8 cellular contexts compared by ENCODE assay signal in genomic region chr17:82518826-82519810, GRCh38. TPM values are rescaled to one million over a fixed set of nuclear protein-coding genes. Genes with fewer than 3 reads are reported as not detected.
DNase-seq lines count a peak whose midpoint lies in the region; ATAC-seq, FAIRE-seq and TF ChIP-seq lines count a peak whose summit lies in the region.

TSS of gene FOXK2 (plus strand) at chr17:82519732. CDS start at chr17:82519889, 157 bp downstream.

- peak within 1 kb of the TSS; percentile 87 for H3K4me2 ChIP-seq in HepG2 (ENCODE audit: low read depth, low read length)

- H3K27ac ChIP-seq in HepG2 (ENCODE audit: extremely low read length, insufficient read depth, low read length): peak within 1 kb of the TSS; percentile 89

- H3K4me3 ChIP-seq in HepG2 (replicated peaks in 1 of 3; ENCODE audit: insufficient read depth in 1 of 3, low read depth in 2 of 3, low read length in 3 of 3): peak within 1 kb of the TSS; percentile 78 to 98 (median 87)

- TF ChIP-seq EP300 in HepG2 (IDR thresholded peaks at IDR 0.05; ENCODE audit: low read depth in 2 of 2, low read length in 2 of 2) (peak; percentile 48 to 66; a peak in 3 of 4 replicates), HepG2 (CRISPR knock-in tag; IDR thresholded peaks at IDR 0.05; ENCODE audit: borderline replicate concordance) (no peak)

- H4K20me1 ChIP-seq in HepG2 (ENCODE audit: insufficient read depth, low read length): peaks cover 37% of the 10 kb centered on the region

- CTCF ChIA-PET in HepG2 (lab: Yijun Ruan, JAX; ENCODE audit: low intra/inter-chr PET ratio, low total read pairs): no interaction called here

- H3K36me3 ChIP-seq in HepG2 (replicated peaks in 1 of 2; ENCODE audit: control insufficient read depth in 1 of 2, insufficient read depth in 2 of 2, low read length in 2 of 2): peaks cover 0 to 2% of the 10 kb centered on the region in 2 experiments; a peak in 1 of 5 replicates

- TF ChIP-seq CTCF in HepG2 (CRISPR knock-in tag; IDR thresholded peaks at IDR 0.05): no peak

- H3K27me3 ChIP-seq in HepG2 (ENCODE audit: control insufficient read depth in 1 of 2, insufficient read depth in 2 of 2, low read length in 2 of 2): no peaks in the 10 kb centered on the region; a peak in 1 of 5 replicates

- peak; percentile 86 for TF ChIP-seq RAD21 in HepG2 (CRISPR knock-in tag; IDR thresholded peaks at IDR 0.05)

- 9% methylated on average over 18 of the region's 114 CpGs for WGBS in HepG2 (ENCODE audit: low lambda C conversion rate)

- H2AFZ ChIP-seq in HepG2 (ENCODE audit: low read length): no peak within 1 kb of the TSS

- peak within 1 kb of the TSS; percentile 97 for H3K9ac ChIP-seq in HepG2 (ENCODE audit: insufficient read depth, low read depth, low read length)

- H3K79me2 ChIP-seq in HepG2 (ENCODE audit: insufficient read depth, low read length): peaks cover 40% of the 10 kb centered on the region

- in situ Hi-C loops in HepG2 (cut with HindIII; ENCODE audit: extremely low pct_ligation_motif_present, low pct_unique_long_range_greater_than_20kb): no loop called here

- peak; percentile 95 for ATAC-seq in GM19328 (IDR thresholded peaks at IDR 0.05; ENCODE audit: unreplicated experiment)
- ATAC-seq in HG03469 (IDR thresholded peaks at IDR 0.05; ENCODE audit: unreplicated experiment): peak; percentile 81
- ATAC-seq in HepG2: peak; percentile 90

- H3K9me3 ChIP-seq in HepG2 (ENCODE audit: low read length): no peaks in the 10 kb centered on the region

- intact Hi-C loops in HepG2 (cut with micrococcal nuclease; ENCODE audit: unreplicated experiment): loop anchor here (5.0 to 10.0 kb wide), 2 partner anchors 33 to 184 kb away; partner anchors contain the start of gene SECTM1

- peak; percentile 41 to 94 (median 84) for DNase-seq in C1 segment of cervical spinal cord (lab: John Stamatoyannopoulos, UW)
- peak; percentile 79 for DNase-seq in NCI-H82 treated with DMSO at 0.1 percent for 48 hours (lab: John Stamatoyannopoulos, UW; ENCODE audit: unreplicated experiment)
- DNase-seq in activated CD4-positive, alpha-beta T cell treated with anti-CD3 and anti-CD28 coated beads, Interleukin-2, amount 50 U/mL, for 48 hours: peak; percentile 92
- peak; percentile 97 for DNase-seq in dermis blood vessel endothelial cell
- peak; percentile 89 for DNase-seq in HepG2 (ENCODE audit: low spot score)
- peak; percentile 90 for DNase-seq in stimulated activated CD4-positive, alpha-beta T cell treated with anti-CD3 and anti-CD28 coated beads, Interleukin-2, amount 100 ng/mL, for 4 hours (ENCODE audit: low read depth)

- peaks cover 50% of the 10 kb centered on the region for H3K4me1 ChIP-seq in HepG2 (ENCODE audit: insufficient read depth, low read length)

- FAIRE-seq in HepG2 (lab: Jason Lieb, UNC): no peak

- no TSS peak for BruUV-seq in HepG2 (replicated peaks; lab: Mats Ljungman, UMichigan)

- peak; percentile 66 to 81 for TF ChIP-seq POLR2A in HepG2 (IDR thresholded peaks at IDR 0.05; ENCODE audit: insufficient read depth in 1 of 2, low read depth in 2 of 2, low read length in 2 of 2)

- POLR2A ChIA-PET in HepG2 (lab: Yijun Ruan, JAX): interaction anchor here (0.7 to 2.5 kb wide), 18 partner anchors 9 to 246 kb away, joined by 3 to 30 read pairs (median 4); partner anchors contain the start of genes CSNK1D and NARF

TF ChIP-seq in HepG2, 621 proteins besides CTCF, POLR2A, EP300 and RAD21 (continues in another document):
- TF ChIP-seq, protein P1, sequence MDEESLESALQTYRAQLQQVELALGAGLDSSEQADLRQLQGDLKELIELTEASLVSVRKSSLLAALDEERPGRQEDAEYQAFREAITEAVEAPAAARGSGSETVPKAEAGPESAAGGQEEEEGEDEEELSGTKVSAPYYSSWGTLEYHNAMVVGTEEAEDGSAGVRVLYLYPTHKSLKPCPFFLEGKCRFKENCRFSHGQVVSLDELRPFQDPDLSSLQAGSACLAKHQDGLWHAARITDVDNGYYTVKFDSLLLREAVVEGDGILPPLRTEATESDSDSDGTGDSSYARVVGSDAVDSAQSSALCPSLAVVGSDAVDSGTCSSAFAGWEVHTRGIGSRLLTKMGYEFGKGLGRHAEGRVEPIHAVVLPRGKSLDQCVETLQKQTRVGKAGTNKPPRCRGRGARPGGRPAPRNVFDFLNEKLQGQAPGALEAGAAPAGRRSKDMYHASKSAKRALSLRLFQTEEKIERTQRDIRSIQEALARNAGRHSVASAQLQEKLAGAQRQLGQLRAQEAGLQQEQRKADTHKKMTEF (CRISPR knock-in tag; IDR thresholded peaks at IDR 0.05): 0 out of 2 replicates have a peak, but pooled peaks have one; percentile 51
- TF ChIP-seq MED1 (CRISPR knock-in tag; IDR thresholded peaks at IDR 0.05) (peak; percentile 53; the same call in 1 of the 2 replicates), ZNF547 (CRISPR knock-in tag; IDR thresholded peaks at IDR 0.05) (no peak), ZNF629 (CRISPR knock-in tag; conservative IDR thresholded peaks at IDR 0.05) (no peak; the same call in 1 of the 2 replicates), ZNF761 (CRISPR knock-in tag; conservative IDR thresholded peaks at IDR 0.05) (peak; percentile 59; the same call in 1 of the 2 replicates), POLR2G (IDR thresholded peaks at IDR 0.05; ENCODE audit: low read depth, low read length) (peak; percentile 64), SIN3A (IDR thresholded peaks at IDR 0.05; ENCODE audit: borderline replicate concordance, low read depth, low read length) (peak; percentile 72; the same call in 1 of the 2 replicates), ISL2 (CRISPR knock-in tag; IDR thresholded peaks at IDR 0.05) (no peak; the same call in 1 of the 2 replicates), CHD4 (IDR thresholded peaks at IDR 0.05; ENCODE audit: borderline replicate concordance, low read length) (peak; percentile 92; the same call in 1 of the 2 replicates), ZNF549 (CRISPR knock-in tag; IDR thresholded peaks at IDR 0.05) (0 out of 2 replicates have a peak, but pooled peaks have one; percentile 27), TEAD2 (CRISPR knock-in tag; IDR thresholded peaks at IDR 0.05) (peak; percentile 26; the same call in 1 of the 2 replicates)
- TF ChIP-seq, protein P2, sequence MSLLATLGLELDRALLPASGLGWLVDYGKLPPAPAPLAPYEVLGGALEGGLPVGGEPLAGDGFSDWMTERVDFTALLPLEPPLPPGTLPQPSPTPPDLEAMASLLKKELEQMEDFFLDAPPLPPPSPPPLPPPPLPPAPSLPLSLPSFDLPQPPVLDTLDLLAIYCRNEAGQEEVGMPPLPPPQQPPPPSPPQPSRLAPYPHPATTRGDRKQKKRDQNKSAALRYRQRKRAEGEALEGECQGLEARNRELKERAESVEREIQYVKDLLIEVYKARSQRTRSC (CRISPR knock-in tag; IDR thresholded peaks at IDR 0.05; ENCODE audit: low read depth): no peak; the same call in 1 of the 2 replicates
- TF ChIP-seq, protein P3, sequence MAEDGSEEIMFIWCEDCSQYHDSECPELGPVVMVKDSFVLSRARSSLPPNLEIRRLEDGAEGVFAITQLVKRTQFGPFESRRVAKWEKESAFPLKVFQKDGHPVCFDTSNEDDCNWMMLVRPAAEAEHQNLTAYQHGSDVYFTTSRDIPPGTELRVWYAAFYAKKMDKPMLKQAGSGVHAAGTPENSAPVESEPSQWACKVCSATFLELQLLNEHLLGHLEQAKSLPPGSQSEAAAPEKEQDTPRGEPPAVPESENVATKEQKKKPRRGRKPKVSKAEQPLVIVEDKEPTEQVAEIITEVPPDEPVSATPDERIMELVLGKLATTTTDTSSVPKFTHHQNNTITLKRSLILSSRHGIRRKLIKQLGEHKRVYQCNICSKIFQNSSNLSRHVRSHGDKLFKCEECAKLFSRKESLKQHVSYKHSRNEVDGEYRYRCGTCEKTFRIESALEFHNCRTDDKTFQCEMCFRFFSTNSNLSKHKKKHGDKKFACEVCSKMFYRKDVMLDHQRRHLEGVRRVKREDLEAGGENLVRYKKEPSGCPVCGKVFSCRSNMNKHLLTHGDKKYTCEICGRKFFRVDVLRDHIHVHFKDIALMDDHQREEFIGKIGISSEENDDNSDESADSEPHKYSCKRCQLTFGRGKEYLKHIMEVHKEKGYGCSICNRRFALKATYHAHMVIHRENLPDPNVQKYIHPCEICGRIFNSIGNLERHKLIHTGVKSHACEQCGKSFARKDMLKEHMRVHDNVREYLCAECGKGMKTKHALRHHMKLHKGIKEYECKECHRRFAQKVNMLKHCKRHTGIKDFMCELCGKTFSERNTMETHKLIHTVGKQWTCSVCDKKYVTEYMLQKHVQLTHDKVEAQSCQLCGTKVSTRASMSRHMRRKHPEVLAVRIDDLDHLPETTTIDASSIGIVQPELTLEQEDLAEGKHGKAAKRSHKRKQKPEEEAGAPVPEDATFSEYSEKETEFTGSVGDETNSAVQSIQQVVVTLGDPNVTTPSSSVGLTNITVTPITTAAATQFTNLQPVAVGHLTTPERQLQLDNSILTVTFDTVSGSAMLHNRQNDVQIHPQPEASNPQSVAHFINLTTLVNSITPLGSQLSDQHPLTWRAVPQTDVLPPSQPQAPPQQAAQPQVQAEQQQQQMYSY (CRISPR knock-in tag; IDR thresholded peaks at IDR 0.05): peak; percentile 98

RNA-seq across cellular contexts. Expression of gene FOXK2, which starts in this region (rescaled TPM):
- total RNA-seq in dermis blood vessel endothelial cell (35.1 and 38.2 TPM in 2 replicates), HepG2 (2016; rRNA removed; fragmentation: Illumina TruSeq; extraction: Trizol) (47.7 and 67.2 TPM in 2 replicates)
- 118 and 125 TPM in 2 replicates for total RNA-seq in HepG2 (2016; cell fraction: cytosol; rRNA removed; fragmentation: Illumina TruSeq; extraction: Trizol; ENCODE audit: low read depth)
- 39.3 and 64.3 TPM in 2 replicates for total RNA-seq in HepG2 (2016; cell fraction: insoluble cytoplasmic fraction; rRNA removed; fragmentation: Illumina TruSeq; extraction: Trizol)
- total RNA-seq in HepG2 (2016; cell fraction: membrane; rRNA removed; fragmentation: Illumina TruSeq; extraction: Trizol): 103 and 104 TPM in 2 replicates
- total RNA-seq in HepG2 (2016; cell fraction: nucleus; rRNA removed; fragmentation: Illumina TruSeq; extraction: Trizol): 38.8 and 51.8 TPM in 2 replicates
- 67.1 and 73.1 TPM in 2 replicates for polyA plus RNA-seq in HepG2 (2011; rRNA removed)
- polyA plus RNA-seq in HepG2 (2011; cell fraction: cytosol; rRNA removed): 53.2 and 56.1 TPM in 2 replicates
- polyA plus RNA-seq in HepG2 (2011; cell fraction: nucleus; rRNA removed): 50.7 and 52.2 TPM in 2 replicates
- 78.2 and 88.0 TPM in 2 replicates for polyA plus RNA-seq in HepG2 (2012)
- 38.6 and 41.3 TPM in 2 replicates for polyA plus RNA-seq in HepG2 (2016; cell fraction: cytosol; fragmentation: Illumina TruSeq; extraction: Trizol; ENCODE audit: low read depth)
- 59.9 and 75.2 TPM in 2 replicates for polyA plus RNA-seq in HepG2 (2016; cell fraction: insoluble cytoplasmic fraction; fragmentation: Illumina TruSeq; extraction: Trizol; ENCODE audit: low read depth)
- polyA plus RNA-seq in HepG2 (2016; cell fraction: membrane; fragmentation: Illumina TruSeq; extraction: Trizol; ENCODE audit: low read depth): 80.8 and 99.2 TPM in 2 replicates
- polyA plus RNA-seq in HepG2 (2016; cell fraction: nucleus; fragmentation: Illumina TruSeq; extraction: Trizol; ENCODE audit: insufficient read depth, low read depth): 80.4 and 81.2 TPM in 2 replicates
- 83.4 and 116 TPM in 2 replicates for polyA minus RNA-seq in HepG2 (2011; rRNA and poly(A)+ RNA removed; ENCODE audit: low replicate concordance)
- 74.6 and 79.0 TPM in 2 replicates for polyA minus RNA-seq in HepG2 (2011; cell fraction: cytosol; rRNA and poly(A)+ RNA removed)
- polyA minus RNA-seq in HepG2 (2011; cell fraction: nucleus; rRNA and poly(A)+ RNA removed): 55.5 and 74.1 TPM in 2 replicates

Comparison
In these comparisons a context has a peak if more than half of its experiments do, and no peak if none do; other contexts are left out.
1. Peak in every context shown above with its lines: DNase-seq, ATAC-seq, H3K4me3 ChIP-seq and H3K27ac ChIP-seq.